32 cellular contexts compared by ENCODE assay signal in the genomic region with DNA sequence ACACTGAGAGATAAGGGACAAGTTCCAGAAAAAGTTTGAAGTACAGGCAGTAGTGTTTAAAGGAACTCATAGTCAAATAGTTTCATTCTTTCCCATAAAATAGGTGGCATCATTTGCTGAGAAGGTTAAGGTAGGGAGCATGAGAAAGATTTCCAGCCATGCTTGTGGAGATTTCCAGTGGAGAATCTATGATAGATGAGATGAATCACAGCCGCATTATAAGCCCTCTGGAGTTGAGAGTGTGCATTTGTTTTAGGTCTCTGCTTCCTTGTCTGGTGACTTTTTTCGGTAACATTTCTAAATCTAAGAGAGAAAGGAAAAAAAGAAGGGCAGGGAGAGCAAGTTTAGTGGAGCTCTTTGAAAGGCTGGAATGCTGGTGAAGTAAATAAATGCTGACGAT.
"Had no signal": no experiment of that assay in that cellular context is flagged by ENCODE, and none has a peak within 500 bp of the region (broad histone marks: within the 10 kb centered on the region; RNA-seq: fewer than 3 reads in every experiment).

No MANE protein-coding gene starts in this region.

- H3K36me3 ChIP-seq: cardiac muscle cell, gastroesophageal sphincter, neutrophil, suprapubic skin, tibial nerve had no signal

- H3K4me3 Mint-ChIP-seq: activated CD4-positive, alpha-beta memory T cell treated with anti-CD3 and anti-CD28 coated beads, Interleukin-2, amount 10 ng/mL, durations not matched to agents 7 days and 5 days; activated CD4-positive, alpha-beta T cell treated with anti-CD3 and anti-CD28 coated beads, Interleukin-2, amount 10 ng/mL, durations not matched to agents 24 days and 14 days; activated T-cell treated with anti-CD3 and anti-CD28 coated beads, Interleukin-2, amount 50 U/mL, for 24 hours; immature natural killer cell; mesothelial cell of epicardium; naive B cell; nephron progenitor cell; T-helper 1 cell treated with Interleukin-12 subunit alpha and Interleukin-12 subunit beta and Interleukin-4 antibody, amounts not matched to agents 30 μg/mL and 1 μg/mL, for 36 hours had no signal

- DNase-seq: activated CD4-positive, alpha-beta memory T cell treated with anti-CD3 and anti-CD28 coated beads, Interleukin-2, amount 10 ng/mL, durations not matched to agents 7 days and 5 days; activated CD4-positive, alpha-beta T cell treated with anti-CD3 and anti-CD28 coated beads, Interleukin-2, amount 10 ng/mL, durations not matched to agents 24 days and 14 days; activated CD4-positive, CD25-positive, alpha-beta regulatory T cell treated with anti-CD3 and anti-CD28 coated beads, Interleukin-2, amount 50 U/mL, for 72 hours; activated CD8-positive, alpha-beta memory T cell treated with anti-CD3 and anti-CD28 coated beads, Interleukin-2, amount 50 U/mL, for 48 hours; activated gamma-delta T cell treated with Interleukin-2 at 50 U/mL for 16 hours; activated naive CD4-positive, alpha-beta T cell treated with anti-CD3 and anti-CD28 coated beads, Interleukin-2, amount 50 U/mL, for 16 hours; activated T-cell treated with anti-CD3 and anti-CD28 coated beads, Interleukin-2, amount 50 U/mL, for 24 hours; body of pancreas; cerebellar nuclear complex; dorsolateral prefrontal cortex; effector memory CD4-positive, alpha-beta T cell; hippocampal formation; immature natural killer cell; naive B cell; nephron progenitor cell; SK-N-SH; small intestine; stimulated activated CD4-positive, alpha-beta T cell treated with anti-CD3 and anti-CD28 coated beads, Interleukin-1b, Interleukin-23, amount 100 ng/mL, for 48 hours; stimulated activated naive CD4-positive, alpha-beta T cell; SW 1271; T-helper 9 cell had no signal

- FAIRE-seq: small intestine had no signal

- ATAC-seq: body of pancreas, gastroesophageal sphincter, sciatic nerve had no signal

- H3K9me3 Mint-ChIP-seq: activated CD4-positive, alpha-beta memory T cell treated with anti-CD3 and anti-CD28 coated beads, Interleukin-2, amount 10 ng/mL, durations not matched to agents 7 days and 5 days; activated CD4-positive, alpha-beta T cell treated with anti-CD3 and anti-CD28 coated beads, Interleukin-2, amount 10 ng/mL, durations not matched to agents 24 days and 14 days; activated T-cell treated with anti-CD3 and anti-CD28 coated beads, Interleukin-2, amount 50 U/mL, for 24 hours; immature natural killer cell; naive B cell; T-helper 1 cell treated with Interleukin-12 subunit alpha and Interleukin-12 subunit beta and Interleukin-4 antibody, amounts not matched to agents 30 μg/mL and 1 μg/mL, for 36 hours had no signal

- H3K4me2 ChIP-seq: SK-N-SH had no signal

- H3K4me1 Mint-ChIP-seq: activated CD4-positive, alpha-beta memory T cell treated with anti-CD3 and anti-CD28 coated beads, Interleukin-2, amount 10 ng/mL, durations not matched to agents 7 days and 5 days; activated CD4-positive, alpha-beta T cell treated with anti-CD3 and anti-CD28 coated beads, Interleukin-2, amount 10 ng/mL, durations not matched to agents 24 days and 14 days had no signal

- H3K4me3 ChIP-seq: body of pancreas, cardiac muscle cell, coronary artery, gastroesophageal sphincter, lung, suprapubic skin, tibial nerve had no signal

- H3K27me3 ChIP-seq: body of pancreas, cardiac muscle cell, dorsolateral prefrontal cortex, gastroesophageal sphincter, neutrophil, suprapubic skin, tibial nerve had no signal

- H3K9me3 ChIP-seq: body of pancreas, gastroesophageal sphincter, neutrophil, SK-N-SH, suprapubic skin, tibial nerve had no signal

- H3K27ac ChIP-seq: body of pancreas, cardiac muscle cell, coronary artery, dorsolateral prefrontal cortex, neutrophil, suprapubic skin had no signal

- H3K27ac Mint-ChIP-seq: activated CD4-positive, alpha-beta memory T cell treated with anti-CD3 and anti-CD28 coated beads, Interleukin-2, amount 10 ng/mL, durations not matched to agents 7 days and 5 days; activated CD4-positive, alpha-beta T cell treated with anti-CD3 and anti-CD28 coated beads, Interleukin-2, amount 10 ng/mL, durations not matched to agents 24 days and 14 days; activated T-cell treated with anti-CD3 and anti-CD28 coated beads, Interleukin-2, amount 50 U/mL, for 24 hours; immature natural killer cell; mesothelial cell of epicardium; naive B cell; nephron progenitor cell; progenitor cell of endocrine pancreas; T-helper 1 cell treated with Interleukin-12 subunit alpha and Interleukin-12 subunit beta and Interleukin-4 antibody, amounts not matched to agents 30 μg/mL and 1 μg/mL, for 36 hours had no signal

- H3K27me3 Mint-ChIP-seq: activated CD4-positive, alpha-beta memory T cell treated with anti-CD3 and anti-CD28 coated beads, Interleukin-2, amount 10 ng/mL, durations not matched to agents 7 days and 5 days; activated T-cell treated with anti-CD3 and anti-CD28 coated beads, Interleukin-2, amount 50 U/mL, for 24 hours; naive B cell; progenitor cell of endocrine pancreas had no signal

- H3K9ac ChIP-seq: SK-N-SH had no signal

- H3K9me2 ChIP-seq: SK-N-SH had no signal
